In the genomic region with DNA sequence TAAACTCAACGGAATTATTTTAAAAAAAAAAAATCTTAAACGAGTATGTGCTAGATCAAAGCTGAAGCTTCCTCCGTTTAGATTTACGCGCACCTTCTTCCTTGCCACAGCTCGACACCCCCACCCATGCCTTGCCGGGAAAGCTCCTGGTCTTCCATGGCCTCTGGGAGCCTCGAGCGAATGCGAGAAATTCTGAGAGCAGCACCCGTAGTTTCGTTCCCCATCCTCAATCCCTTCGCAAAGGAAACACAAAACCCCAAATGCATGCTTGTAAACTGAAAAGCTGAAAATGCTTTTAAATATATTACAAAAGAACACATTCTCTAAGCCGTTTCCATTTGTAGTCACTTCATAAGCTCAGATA, we compare ENCODE assay signal across 14 cellular contexts. TPM values are rescaled to one million over a fixed set of nuclear protein-coding genes. Genes with fewer than 3 reads are reported as not detected.
DNase-seq lines count a peak whose midpoint lies in the region; ATAC-seq and TF ChIP-seq lines count a peak whose summit lies in the region.
"Had no signal": no experiment of that assay in that cellular context is flagged by ENCODE, and none has a peak within 500 bp of the region (broad histone marks: within the 10 kb centered on the region; RNA-seq: fewer than 3 reads in every experiment).

No MANE protein-coding gene starts in this region.

- H3F3A ChIP-seq in PC-3 (ENCODE audit: low read length, unreplicated experiment) (no peaks in the 10 kb centered on the region), neural cell (ENCODE audit: insufficient read depth, low read length, poor library complexity, severe bottlenecking) (no peaks in the 10 kb centered on the region)

- H3K9me2 ChIP-seq in PC-3 (replicated peaks; ENCODE audit: low read length) (no peaks in the 10 kb centered on the region), neural cell (ENCODE audit: insufficient read depth, low read length) (no peaks in the 10 kb centered on the region)

- H3K27ac ChIP-seq in PC-3 (ENCODE audit: low read length) (peak overlapping the region; percentile 63), epithelial cell of prostate (peak overlapping the region; percentile 94), neural cell (ENCODE audit: low read length) (no peak overlapping the region), uterus (no peak overlapping the region)
- H3K27ac ChIP-seq: BLaER1 treated with 17β-estradiol and CSF1 and Interleukin-3, amounts not matched to agents 10 nM and 100 nM had no signal

- peak; percentile 18; the same call in 1 of the 2 replicates for ATAC-seq in PC-3
- ATAC-seq: K562, left lobe of liver had no signal

- TF ChIP-seq EP300 in neural cell (conservative IDR thresholded peaks at IDR 0.05; ENCODE audit: poor library complexity, severe bottlenecking), result no peak

- H3K79me2 ChIP-seq in PC-3 (ENCODE audit: low read length), result peaks cover 42% of the 10 kb centered on the region
- H3K79me2 ChIP-seq in neural cell (replicated peaks; ENCODE audit: insufficient read depth, low read length), result no peaks in the 10 kb centered on the region

- H3K9ac ChIP-seq in PC-3 (ENCODE audit: low read length), result peak overlapping the region; percentile 79
- H3K9ac ChIP-seq in neural cell (ENCODE audit: low read length), result no peak overlapping the region
- H3K9ac ChIP-seq: BLaER1 treated with 17β-estradiol and CSF1 and Interleukin-3, amounts not matched to agents 10 nM and 100 nM had no signal

- DNase-seq in ELR (ENCODE audit: low read depth) (peak; percentile 13), PC-3 (peak; percentile 60), epithelial cell of prostate (ENCODE audit: low read depth, low spot score) (no peak), uterus (no peak), DMS 273 (lab: John Stamatoyannopoulos, UW; ENCODE audit: unreplicated experiment) (no peak), cerebellar cortex (ENCODE audit: low spot score) (no peak), NCI-H1105 treated with DMSO at 0.1 percent for 48 hours (lab: John Stamatoyannopoulos, UW) (no peak)
- DNase-seq: amniotic stem cell, NCI-H2081 treated with DMSO at 0.1 percent for 48 hours, T-helper 9 cell had no signal

- H3K36me3 ChIP-seq in PC-3 (ENCODE audit: low read depth, low read length) (no peaks in the 10 kb centered on the region), neural cell (ENCODE audit: insufficient read depth, low read length) (no peaks in the 10 kb centered on the region), uterus (no peaks in the 10 kb centered on the region)
- H3K36me3 ChIP-seq: BLaER1 treated with 17β-estradiol and CSF1 and Interleukin-3, amounts not matched to agents 10 nM and 100 nM had no signal

- POLR2A ChIA-PET in PC-3 (lab: Charles Lee; ENCODE audit: unreplicated experiment), result interaction anchor here (0.5 to 0.7 kb wide), 5 partner anchors 15 to 211 kb away, joined by 3 to 4 read pairs (median 3); no protein-coding TSS in a partner anchor

- TF ChIP-seq CTCF in PC-3 (conservative IDR thresholded peaks at IDR 0.05; ENCODE audit: low read depth, low read length) (no peak), neural cell (IDR thresholded peaks at IDR 0.05; ENCODE audit: poor library complexity, severe bottlenecking) (no peak), uterus (IDR thresholded peaks at IDR 0.05) (no peak)

- no peaks in the 10 kb centered on the region for H4K20me1 ChIP-seq in PC-3 (ENCODE audit: low read length)
- H4K20me1 ChIP-seq in neural cell (ENCODE audit: insufficient read depth), result no peaks in the 10 kb centered on the region
- H4K20me1 ChIP-seq: BLaER1 treated with 17β-estradiol and CSF1 and Interleukin-3, amounts not matched to agents 10 nM and 100 nM had no signal

- intact Hi-C loops in PC-3 (cut with micrococcal nuclease) (loop anchor here (1.0 to 5.0 kb wide), 3 partner anchors 146 to 201 kb away; no protein-coding TSS in a partner anchor), uterus (cut with DNase I; ENCODE audit: low total_unique reads) (no loop called here)

- CTCF ChIA-PET in PC-3 (lab: Charles Lee), result interaction anchor here (0.6 kb wide), 2 partner anchors 59 to 62 kb away, joined by 3 read pairs; no protein-coding TSS in a partner anchor

- no peak for TF ChIP-seq POLR2A in uterus (IDR thresholded peaks at IDR 0.05)

- H3K4me1 ChIP-seq in PC-3 (ENCODE audit: insufficient read depth, low read length) (peaks cover 39% of the 10 kb centered on the region), uterus (peaks cover 0 to 4% of the 10 kb centered on the region in 2 donors)

- no TSS peak for BruUV-seq in PC-3 (replicated peaks; lab: Mats Ljungman, UMichigan)

- no peak for TF ChIP-seq RAD21 in neural cell (conservative IDR thresholded peaks at IDR 0.05)

- H2AFZ ChIP-seq in PC-3 (ENCODE audit: low read length) (peak overlapping the region; percentile 77), neural cell (ENCODE audit: low read depth, low read length) (no peak overlapping the region)

- H3K4me3 ChIP-seq in PC-3 (ENCODE audit: low read length) (peak overlapping the region; percentile 77), neural cell (ENCODE audit: low read length) (peak overlapping the region; percentile 62), uterus (no peak overlapping the region)
- H3K4me3 ChIP-seq: BLaER1 treated with 17β-estradiol and CSF1 and Interleukin-3, amounts not matched to agents 10 nM and 100 nM; K562 had no signal

- no peaks in the 10 kb centered on the region for H3K27me3 ChIP-seq in PC-3 (ENCODE audit: low read length)
- peaks cover 71% of the 10 kb centered on the region for H3K27me3 ChIP-seq in neural cell (ENCODE audit: insufficient read depth, low read depth, low read length)
- H3K27me3 ChIP-seq in uterus, result peaks cover 0 to 51% of the 10 kb centered on the region in 2 donors
- H3K27me3 ChIP-seq: BLaER1 treated with 17β-estradiol and CSF1 and Interleukin-3, amounts not matched to agents 10 nM and 100 nM had no signal

- H3K4me2 ChIP-seq in PC-3 (ENCODE audit: low read length) (peak overlapping the region; percentile 84), neural cell (ENCODE audit: low read length) (no peak overlapping the region)
- H3K4me2 ChIP-seq: BLaER1 treated with 17β-estradiol and CSF1 and Interleukin-3, amounts not matched to agents 10 nM and 100 nM had no signal

- H3K9me3 ChIP-seq in PC-3 (ENCODE audit: low read length), result no peaks in the 10 kb centered on the region
- peaks cover 6% of the 10 kb centered on the region for H3K9me3 ChIP-seq in neural cell (ENCODE audit: low read length)
- H3K9me3 ChIP-seq in uterus, result no peaks in the 10 kb centered on the region

TF ChIP-seq in neural cell, 6 proteins besides CTCF, POLR2A, EP300 and RAD21:
- TF ChIP-seq POLR2AphosphoS5 (IDR thresholded peaks at IDR 0.05) (peak; percentile 66), TAF1 (IDR thresholded peaks at IDR 0.05; ENCODE audit: low read depth) (no peak), EZH2 (IDR thresholded peaks at IDR 0.05; ENCODE audit: borderline replicate concordance, insufficient read depth, low read length, poor library complexity, severe bottlenecking) (no peak)

RNA-seq across cellular contexts. Expression of a gene that starts 1.6 kb away (rescaled TPM):
- total RNA-seq in PC-3 (2014; rRNA removed) (11.1 and 14.6 TPM in 2 replicates), uterus (10 to 100 TPM in 1 of 4 donors, 1 to 10 TPM in 1, not detected in 2; 1.3 to 15.7 TPM)
- 0.10 TPM in 1 of 2 replicates, not detected in the other for polyA plus RNA-seq in neural cell
- polyA minus RNA-seq in neural cell, result under 0.01 TPM in 1 of 2 replicates, not detected in the other

Comparison
In these comparisons a context has a peak if more than half of its experiments do, and no peak if none do; other contexts are left out.
1. DNase-seq: peak in ELR (single experiment) and PC-3 (single experiment); none in epithelial cell of prostate (single experiment), uterus (0 of 2), DMS 273 (single experiment), cerebellar cortex (single experiment) and NCI-H1105 treated with DMSO at 0.1 percent for 48 hours (single experiment).
2. H3K27ac ChIP-seq: peak in PC-3 (single experiment) and epithelial cell of prostate (single experiment); none in neural cell (single experiment) and uterus (0 of 2).
3. H3K4me3 ChIP-seq: peak in PC-3 (single experiment) and neural cell (single experiment); none in uterus (0 of 2).